Comparison of ENCODE assay signal across 1 cellular context in genomic region chr14:20989787-20990600, GRCh38.
TF ChIP-seq lines count a peak whose summit lies in the region.

TSS of gene METTL17 (plus strand) at chr14:20989980. CDS start at chr14:20990003, 23 bp downstream.

TF ChIP-seq in K562, 482 proteins besides CTCF, POLR2A, EP300 and RAD21 (continued from another document):
- TF ChIP-seq CHD7 (IDR thresholded peaks at IDR 0.05; ENCODE audit: low read depth, low read length), result no peak
- TF ChIP-seq DACH1 (IDR thresholded peaks at IDR 0.05; ENCODE audit: partially characterized antibody), result no peak
- 0 out of 2 replicates have a peak, but pooled peaks have one; percentile 11 for TF ChIP-seq RREB1 (CRISPR knock-in tag; IDR thresholded peaks at IDR 0.05)
- TF ChIP-seq PURB (CRISPR knock-in tag; IDR thresholded peaks at IDR 0.05; ENCODE audit: low read depth), result no peak
- 0 out of 2 replicates have a peak, but pooled peaks have one; percentile 14 for TF ChIP-seq SMAD4 (CRISPR knock-in tag; conservative IDR thresholded peaks at IDR 0.05)
- TF ChIP-seq KAT8 (IDR thresholded peaks at IDR 0.05; ENCODE audit: low read depth), result no peak
- TF ChIP-seq RBFOX2 (IDR thresholded peaks at IDR 0.05; ENCODE audit: low read depth, low read length), result peak; percentile 84
- peak; percentile 93 for TF ChIP-seq GABPB1 (CRISPR knock-in tag; IDR thresholded peaks at IDR 0.05)
- TF ChIP-seq HDAC1 (IDR thresholded peaks at IDR 0.05), result 0 out of 4 replicates have a peak, but pooled peaks of 1 of the 2 experiments have one; percentile 37
- TF ChIP-seq PREB (CRISPR knock-in tag; IDR thresholded peaks at IDR 0.05), result 0 out of 2 replicates have a peak, but pooled peaks have one; percentile 47
- TF ChIP-seq MLX (CRISPR knock-in tag; conservative IDR thresholded peaks at IDR 0.05), result no peak
- TF ChIP-seq SLC30A9 (CRISPR knock-in tag; IDR thresholded peaks at IDR 0.05), result no peak
- no peak for TF ChIP-seq ZFP1 (CRISPR knock-in tag; IDR thresholded peaks at IDR 0.05)
- no peak for TF ChIP-seq NFIX (CRISPR knock-in tag; IDR thresholded peaks at IDR 0.05; ENCODE audit: low read depth)
- TF ChIP-seq TAF7 (tag; IDR thresholded peaks at IDR 0.05), result peak; percentile 54; the same call in 1 of the 2 replicates
- TF ChIP-seq KDM5B (IDR thresholded peaks at IDR 0.05; ENCODE audit: insufficient replicate concordance, low read depth, low read length), result peak; percentile 74
- peak; percentile 50; the same call in 1 of the 2 replicates for TF ChIP-seq TFAP4 (CRISPR knock-in tag; IDR thresholded peaks at IDR 0.05; ENCODE audit: borderline replicate concordance)
- no peak for TF ChIP-seq PRPF4 (IDR thresholded peaks at IDR 0.05; ENCODE audit: insufficient read depth, low read depth, low read length, poor library complexity, severe bottlenecking)
- no peak for TF ChIP-seq ZNF511 (CRISPR knock-in tag; IDR thresholded peaks at IDR 0.05)
- TF ChIP-seq POLR2B (IDR thresholded peaks at IDR 0.05; ENCODE audit: low read depth, partially characterized antibody), result peak; percentile 56
- TF ChIP-seq NELFE (IDR thresholded peaks at IDR 0.05; ENCODE audit: insufficient read depth, insufficient read length), result no peak
- TF ChIP-seq HCFC1 (IDR thresholded peaks at IDR 0.05; ENCODE audit: low read depth, low read length), result peak; percentile 92
- TF ChIP-seq FOXJ3 (CRISPR knock-in tag; IDR thresholded peaks at IDR 0.05), result no peak
- 0 out of 2 replicates have a peak, but pooled peaks have one; percentile 24 for TF ChIP-seq PML (IDR thresholded peaks at IDR 0.05; ENCODE audit: low read length)
